9 cellular contexts compared by ENCODE assay signal in genomic region chr1:39609618-39610331, GRCh38.
DNase-seq lines count a peak whose midpoint lies in the region; ATAC-seq and TF ChIP-seq lines count a peak whose summit lies in the region.
"Had no signal": no experiment of that assay in that cellular context is flagged by ENCODE, and none has a peak within 500 bp of the region (broad histone marks: within the 10 kb centered on the region; RNA-seq: fewer than 3 reads in every experiment).

No MANE protein-coding gene starts in this region.

- H3K27me3 ChIP-seq in subcutaneous abdominal adipose tissue (ENCODE audit: control insufficient read depth in 5 of 5, insufficient read depth in 4 of 5, low read length in 5 of 5) = no peaks in the 10 kb centered on the region

- H3K36me3 Mint-ChIP-seq in nephron progenitor cell (ENCODE audit: low read depth) = peaks cover 26% of the 10 kb centered on the region

- H3K27ac ChIP-seq in subcutaneous abdominal adipose tissue (ENCODE audit: low read depth, low read length) = no peak overlapping the region
- H3K27ac ChIP-seq: C4-2B had no signal

- H3K4me1 Mint-ChIP-seq in nephron progenitor cell = peaks cover 15% of the 10 kb centered on the region

- ATAC-seq in HG03280 (IDR thresholded peaks at IDR 0.05; ENCODE audit: unreplicated experiment) = no peak

- DNase-seq in SIG-M5 treated with dmso at 0.1 percent for 504 hours (lab: John Stamatoyannopoulos, UW; ENCODE audit: unreplicated experiment) = peak; percentile 31
- DNase-seq in SIG-M5 (lab: John Stamatoyannopoulos, UW) = no peak
- DNase-seq in NCI-H748 treated with DMSO at 0.1 percent for 48 hours (lab: John Stamatoyannopoulos, UW) = peak; percentile 90
- peak; percentile 50 to 54 for DNase-seq in activated CD8-positive, alpha-beta memory T cell treated with anti-CD3 and anti-CD28 coated beads for 4 hours (ENCODE audit: low read depth in 2 of 2)
- DNase-seq in epithelial cell of esophagus (ENCODE audit: low read depth) = peak; percentile 51
- DNase-seq in nephron progenitor cell = peak; percentile 83

- no peaks in the 10 kb centered on the region for H3K9me3 Mint-ChIP-seq in nephron progenitor cell

- no peaks in the 10 kb centered on the region for H3K9me3 ChIP-seq in subcutaneous abdominal adipose tissue (ENCODE audit: control insufficient read depth in 5 of 5, low read length in 5 of 5)

- peaks cover 0 to 13% (median 9%) of the 10 kb centered on the region in 5 donors for H3K4me1 ChIP-seq in subcutaneous abdominal adipose tissue (ENCODE audit: control insufficient read depth in 5 of 5, insufficient read depth in 5 of 5, low read length in 5 of 5)

- H3K4me3 ChIP-seq in epithelial cell of esophagus (ENCODE audit: low read length) (no peak overlapping the region), subcutaneous abdominal adipose tissue (ENCODE audit: low read depth in 1 of 5, low read length in 5 of 5) (peak overlapping the region in 4 of 5 donors; percentile 22 to 59 (median 42))

- H3K9ac ChIP-seq in subcutaneous abdominal adipose tissue (ENCODE audit: low read length in 5 of 5) = peak overlapping the region in 1 of 5 donors; percentile 3

- H3K27me3 Mint-ChIP-seq in nephron progenitor cell (ENCODE audit: low read depth, poor library complexity) = peaks cover 21% of the 10 kb centered on the region

- no peak overlapping the region for H3K27ac Mint-ChIP-seq in nephron progenitor cell

- peak overlapping the region; percentile 56 for H3K4me3 Mint-ChIP-seq in nephron progenitor cell

- H3K36me3 ChIP-seq in subcutaneous abdominal adipose tissue (ENCODE audit: control insufficient read depth in 5 of 5, insufficient read depth in 5 of 5, low read length in 5 of 5) = no peaks in the 10 kb centered on the region

- TF ChIP-seq CTCF in epithelial cell of esophagus (IDR thresholded peaks at IDR 0.05; ENCODE audit: insufficient read depth, low read depth, low read length, missing control alignments) = peak; percentile 62
- TF ChIP-seq CTCF in nephron progenitor cell (IDR thresholded peaks at IDR 0.05) = peak; percentile 78
